ENCODE assay signal across 9 cellular contexts in the genomic region with DNA sequence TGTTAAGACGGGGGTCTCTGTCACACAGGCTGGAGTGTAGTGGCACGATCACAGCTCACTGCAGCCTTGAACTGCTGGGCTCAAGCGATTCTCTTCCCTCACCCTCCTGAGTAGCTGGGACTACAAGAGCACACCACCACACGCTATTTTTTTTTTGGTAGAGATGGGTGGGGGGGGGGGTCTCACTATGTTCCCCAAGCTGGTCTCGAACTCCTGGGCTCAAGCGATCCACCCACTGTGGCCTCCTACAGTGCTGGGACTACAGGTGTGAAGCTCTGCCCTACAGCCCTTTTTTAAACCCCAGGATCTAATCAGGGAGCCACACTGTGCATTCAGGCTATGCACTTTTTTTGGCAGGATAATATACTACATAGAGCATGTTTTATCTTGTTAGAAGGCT. TPM values are rescaled to one million over a fixed set of nuclear protein-coding genes. Genes with fewer than 3 reads are reported as not detected.
DNase-seq lines count a peak whose midpoint lies in the region; ATAC-seq, FAIRE-seq and TF ChIP-seq lines count a peak whose summit lies in the region.
"Had no signal": no experiment of that assay in that cellular context is flagged by ENCODE, and none has a peak within 500 bp of the region (broad histone marks: within the 10 kb centered on the region; RNA-seq: fewer than 3 reads in every experiment).

No MANE protein-coding gene starts in this region.

- H3K4me2 ChIP-seq in keratinocyte (ENCODE audit: control insufficient read depth, extremely low read depth, insufficient read depth, low read depth, low read length): peak overlapping the region; percentile 95

- H3K9ac ChIP-seq in keratinocyte (ENCODE audit: control insufficient read depth, extremely low read depth, insufficient read depth, low read length): peak overlapping the region; percentile 89

- peaks cover 11% of the 10 kb centered on the region for H4K20me1 ChIP-seq in keratinocyte (ENCODE audit: control insufficient read depth, extremely low read depth, insufficient read depth, low read length)

- H3K79me2 ChIP-seq in keratinocyte (ENCODE audit: control insufficient read depth, insufficient read depth, low read length): peaks cover 53% of the 10 kb centered on the region

- H2AFZ ChIP-seq in keratinocyte (ENCODE audit: control insufficient read depth, low read length): no peak overlapping the region

- FAIRE-seq in keratinocyte (lab: Jason Lieb, UNC): no peak

- H3K4me1 ChIP-seq in keratinocyte (ENCODE audit: control insufficient read depth, extremely low read depth, insufficient read depth, low read length): peaks cover 52% of the 10 kb centered on the region

- ATAC-seq in activated CD8-positive, alpha-beta memory T cell treated with anti-CD3 and anti-CD28 coated beads, Interleukin-2, amount 10 ng/mL, durations not matched to agents 7 days and 5 days: no peak
- ATAC-seq in HG03045 (IDR thresholded peaks at IDR 0.05; ENCODE audit: unreplicated experiment): no peak
- ATAC-seq: left colon had no signal

- no peak overlapping the region for H3K27ac ChIP-seq in keratinocyte (ENCODE audit: control insufficient read depth, insufficient read depth, low read length)
- H3K27ac ChIP-seq in substantia nigra (ENCODE audit: low read depth, low read length, poor library complexity, severe bottlenecking): peak overlapping the region; percentile 93

- no peaks in the 10 kb centered on the region for H3K27me3 ChIP-seq in keratinocyte (ENCODE audit: control insufficient read depth, extremely low read depth, insufficient read depth, low read length)

- peaks cover 60% of the 10 kb centered on the region for H3K4me1 Mint-ChIP-seq in activated CD8-positive, alpha-beta memory T cell treated with anti-CD3 and anti-CD28 coated beads, Interleukin-2, amount 10 ng/mL, durations not matched to agents 7 days and 5 days
- peaks cover 52% of the 10 kb centered on the region for H3K4me1 Mint-ChIP-seq in activated naive CD8-positive, alpha-beta T cell (ENCODE audit: low read depth)

- peaks cover 12 to 23% of the 10 kb centered on the region in 2 experiments for H3K36me3 ChIP-seq in keratinocyte (ENCODE audit: control insufficient read depth in 2 of 2, extremely low read depth in 1 of 2, insufficient read depth in 2 of 2, low read length in 2 of 2)

- peak overlapping the region; percentile 90 for H3K27ac Mint-ChIP-seq in activated CD8-positive, alpha-beta memory T cell treated with anti-CD3 and anti-CD28 coated beads, Interleukin-2, amount 10 ng/mL, durations not matched to agents 7 days and 5 days
- peak overlapping the region; percentile 94 for H3K27ac Mint-ChIP-seq in activated naive CD8-positive, alpha-beta T cell

- no peaks in the 10 kb centered on the region for H3K9me3 ChIP-seq in keratinocyte (ENCODE audit: control insufficient read depth, low read depth, low read length)

- peak overlapping the region; percentile 91 to 98 (median 92) for H3K4me3 ChIP-seq in keratinocyte (ENCODE audit: control insufficient read depth in 2 of 3, extremely low read depth in 1 of 3, insufficient read depth in 2 of 3, low read depth in 1 of 3, low read length in 3 of 3)

- peaks cover 5% of the 10 kb centered on the region for H3K9me3 Mint-ChIP-seq in activated CD8-positive, alpha-beta memory T cell treated with anti-CD3 and anti-CD28 coated beads, Interleukin-2, amount 10 ng/mL, durations not matched to agents 7 days and 5 days (ENCODE audit: low read depth)
- peaks cover 7% of the 10 kb centered on the region for H3K9me3 Mint-ChIP-seq in activated naive CD8-positive, alpha-beta T cell (ENCODE audit: low read depth)

- peak overlapping the region; percentile 97 for H3K4me3 Mint-ChIP-seq in activated CD8-positive, alpha-beta memory T cell treated with anti-CD3 and anti-CD28 coated beads, Interleukin-2, amount 10 ng/mL, durations not matched to agents 7 days and 5 days
- H3K4me3 Mint-ChIP-seq in activated naive CD8-positive, alpha-beta T cell: peak overlapping the region; percentile 93

- no peaks in the 10 kb centered on the region for H3K27me3 Mint-ChIP-seq in activated CD8-positive, alpha-beta memory T cell treated with anti-CD3 and anti-CD28 coated beads, Interleukin-2, amount 10 ng/mL, durations not matched to agents 7 days and 5 days
- H3K27me3 Mint-ChIP-seq in activated naive CD8-positive, alpha-beta T cell: no peaks in the 10 kb centered on the region

- TF ChIP-seq CTCF in keratinocyte (optimal IDR thresholded peaks at IDR 0.05 in 1 of 3, IDR thresholded peaks at IDR 0.05 in 1 of 3, conservative IDR thresholded peaks at IDR 0.05 in 1 of 3; ENCODE audit: extremely low read depth in 1 of 3, insufficient read depth in 2 of 3, low read length in 3 of 3): no peak

- H3K9me1 ChIP-seq in keratinocyte (ENCODE audit: control insufficient read depth, extremely low read depth, insufficient read depth, low read length): peaks cover 4% of the 10 kb centered on the region

- DNase-seq in activated CD8-positive, alpha-beta memory T cell treated with anti-CD3 and anti-CD28 coated beads, Interleukin-2, amount 10 ng/mL, durations not matched to agents 7 days and 5 days: no peak
- DNase-seq in activated CD8-positive, alpha-beta memory T cell treated with anti-CD3 and anti-CD28 coated beads, Interleukin-2, amount 50 U/mL, for 4 hours: no peak
- no peak for DNase-seq in keratinocyte (ENCODE audit: low read depth, low spot score)
- no peak for DNase-seq in substantia nigra (lab: John Stamatoyannopoulos, UW)
- no peak for DNase-seq in DMS 273 (lab: John Stamatoyannopoulos, UW; ENCODE audit: unreplicated experiment)
- no peak for DNase-seq in hippocampal formation (lab: John Stamatoyannopoulos, UW)

- dilution Hi-C loops in keratinocyte (cut with MboI; ENCODE audit: extremely low pct_ligation_motif_present, low sequenced_read_pairs): no loop called here

- CTCF ChIA-PET in activated CD8-positive, alpha-beta memory T cell treated with anti-CD3 and anti-CD28 coated beads, Interleukin-2, amount 10 ng/mL, durations not matched to agents 7 days and 5 days (lab: Charles Lee): no interaction called here

- H3K36me3 Mint-ChIP-seq in activated CD8-positive, alpha-beta memory T cell treated with anti-CD3 and anti-CD28 coated beads, Interleukin-2, amount 10 ng/mL, durations not matched to agents 7 days and 5 days: peaks cover 23% of the 10 kb centered on the region
- peaks cover 15% of the 10 kb centered on the region for H3K36me3 Mint-ChIP-seq in activated naive CD8-positive, alpha-beta T cell

RNA-seq across cellular contexts. Expression of a gene that starts 1.4 kb away (rescaled TPM):
- 10 to 100 TPM; 54.7 to 90.5 TPM for total RNA-seq in activated CD8-positive, alpha-beta memory T cell treated with anti-CD3 and anti-CD28 coated beads, Interleukin-2, amount 10 ng/mL, durations not matched to agents 7 days and 5 days
- 128 to 157 TPM (median 143 TPM) in 3 replicates for polyA plus RNA-seq in keratinocyte
- polyA plus RNA-seq in keratinocyte (2011; ENCODE audit: low read depth): 28.1 TPM
- polyA plus RNA-seq in keratinocyte (2011; cell fraction: cytosol; rRNA removed): 73.9 and 86.2 TPM in 2 replicates
- 170 and 178 TPM in 2 replicates for polyA plus RNA-seq in keratinocyte (2011; cell fraction: nucleus; rRNA removed)
- polyA plus RNA-seq in keratinocyte (2012; ENCODE audit: low replicate concordance): 68.2 and 194 TPM in 2 replicates
- polyA minus RNA-seq in keratinocyte: 153 to 420 TPM (median 173 TPM) in 3 replicates
- 193 TPM for polyA minus RNA-seq in keratinocyte (2011; cell fraction: cytosol; rRNA and poly(A)+ RNA removed)
- 247 and 301 TPM in 2 replicates for polyA minus RNA-seq in keratinocyte (2011; cell fraction: nucleus; rRNA and poly(A)+ RNA removed)

RNA-seq across cellular contexts. Expression of a gene that starts 3.4 kb away (rescaled TPM):
- total RNA-seq in activated CD8-positive, alpha-beta memory T cell treated with anti-CD3 and anti-CD28 coated beads, Interleukin-2, amount 10 ng/mL, durations not matched to agents 7 days and 5 days: 100 to 1,000 TPM in 1 of 2 experiments, 10 to 100 TPM in 1; 97.7 to 134 TPM
- polyA plus RNA-seq in keratinocyte: 37.5 to 82.2 TPM (median 51.5 TPM) in 3 replicates
- polyA plus RNA-seq in keratinocyte (2011; ENCODE audit: low read depth): 48.3 TPM
- polyA plus RNA-seq in keratinocyte (2011; cell fraction: cytosol; rRNA removed): 39.8 and 51.4 TPM in 2 replicates
- 185 and 203 TPM in 2 replicates for polyA plus RNA-seq in keratinocyte (2011; cell fraction: nucleus; rRNA removed)
- 42.8 and 82.1 TPM in 2 replicates for polyA plus RNA-seq in keratinocyte (2012; ENCODE audit: low replicate concordance)
- polyA minus RNA-seq in keratinocyte: 75.9 to 132 TPM (median 80.7 TPM) in 3 replicates
- polyA minus RNA-seq in keratinocyte (2011; cell fraction: cytosol; rRNA and poly(A)+ RNA removed): 48.3 TPM
- polyA minus RNA-seq in keratinocyte (2011; cell fraction: nucleus; rRNA and poly(A)+ RNA removed): 79.8 and 87.4 TPM in 2 replicates
